Comparison of ENCODE assay signal across 9 cellular contexts in genomic region chr4:6225469-6225868, GRCh38. TPM values are rescaled to one million over a fixed set of nuclear protein-coding genes. Genes with fewer than 3 reads are reported as not detected.
DNase-seq lines count a peak whose midpoint lies in the region; ATAC-seq, FAIRE-seq and TF ChIP-seq lines count a peak whose summit lies in the region.
"Had no signal": no experiment of that assay in that cellular context is flagged by ENCODE, and none has a peak within 500 bp of the region (broad histone marks: within the 10 kb centered on the region; RNA-seq: fewer than 3 reads in every experiment).

No MANE protein-coding gene starts in this region.

- no peak for ATAC-seq in HG02642 (IDR thresholded peaks at IDR 0.05; ENCODE audit: poor library complexity, unreplicated experiment)

- no peak for DNase-seq in GM12892 (ENCODE audit: insufficient read length)
- DNase-seq in LoVo (ENCODE audit: low spot score): peak; percentile 10
- DNase-seq in T47D (ENCODE audit: low read depth in 1 of 2, low spot score in 1 of 2): peak; percentile 76 to 89
- DNase-seq in myocyte (ENCODE audit: low read depth): peak; percentile 56
- DNase-seq in activated CD4-positive, CD25-positive, alpha-beta regulatory T cell treated with anti-CD3 and anti-CD28 coated beads, Interleukin-2, amount 50 U/mL, for 72 hours: no peak
- no peak for DNase-seq in NCI-H2029 (lab: John Stamatoyannopoulos, UW)
- no peak for DNase-seq in putamen (ENCODE audit: low spot score)

- TF ChIP-seq POLR2A in GM12892 (IDR thresholded peaks at IDR 0.05; ENCODE audit: low read depth, low read length): no peak

- in situ Hi-C loops in T47D (cut with HindIII; ENCODE audit: low pct_unique_long_range_greater_than_20kb, low sequenced_read_pairs): no loop called here

- FAIRE-seq in GM12892 (lab: Jason Lieb, UNC): peak; percentile 57

RNA-seq across cellular contexts. Expression of gene JAKMIP1, which starts 25.1 kb away (rescaled TPM):
- polyA plus RNA-seq in GM12892 (2012; ENCODE audit: missing spikeins): 16.0 TPM
- total RNA-seq in myocyte: 0.16 TPM in 1 of 2 replicates, not detected in the other
- polyA plus RNA-seq in myocyte (2012): 0.08 TPM
- total RNA-seq: SJSA1 had no signal

RNA-seq across cellular contexts. Expression of gene WFS1, which starts 44.2 kb away (rescaled TPM):
- 0.70 TPM for polyA plus RNA-seq in GM12892 (2012; ENCODE audit: missing spikeins)
- 21.7 and 28.7 TPM in 2 replicates for total RNA-seq in myocyte
- 31.5 TPM for polyA plus RNA-seq in myocyte (2012)

Comparison
In these comparisons a context has a peak if more than half of its experiments do, and no peak if none do; other contexts are left out.
1. DNase-seq: peak in LoVo (single experiment), T47D (2 of 2) and myocyte (single experiment); none in GM12892 (single experiment), activated CD4-positive, CD25-positive, alpha-beta regulatory T cell treated with anti-CD3 and anti-CD28 coated beads, Interleukin-2, amount 50 U/mL, for 72 hours (single experiment), NCI-H2029 (single experiment) and putamen (single experiment).